ENCODE assay signal across 8 cellular contexts in the genomic region with DNA sequence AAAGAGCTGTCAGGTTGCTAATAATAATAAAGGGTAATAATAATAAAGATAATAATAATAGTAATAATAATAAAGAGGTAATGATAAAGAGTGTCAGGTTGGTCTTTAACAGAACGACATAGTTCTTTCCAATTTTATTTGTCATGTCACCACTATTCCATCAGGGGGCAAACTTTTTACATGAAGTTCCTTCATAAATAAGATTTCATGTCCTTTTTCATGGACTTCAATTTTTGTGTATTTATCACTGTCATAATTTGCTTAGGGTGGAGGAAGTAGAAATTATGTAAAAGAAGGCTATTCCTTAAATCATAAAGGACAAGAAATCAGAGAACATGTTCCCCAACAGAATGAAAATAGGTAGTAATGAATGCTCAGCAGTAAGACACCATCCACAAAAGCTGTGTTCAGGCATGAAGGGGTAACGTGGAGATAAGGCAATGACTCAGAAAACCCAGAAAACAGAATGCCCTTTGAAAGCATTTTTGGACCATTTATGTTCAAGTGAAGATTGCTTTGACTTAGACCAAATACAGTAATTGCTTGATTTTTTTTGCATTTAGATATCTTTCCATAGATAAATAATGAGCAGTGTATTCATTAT.
DNase-seq lines count a peak whose midpoint lies in the region; ATAC-seq and TF ChIP-seq lines count a peak whose summit lies in the region.

No MANE protein-coding gene starts in this region.

- DNase-seq in CD1c-positive myeloid dendritic cell (ENCODE audit: extremely low spot score) (peak; percentile 71), GM23248 (peak; percentile 69), PC-3 (peak; percentile 59), esophagus squamous epithelium (lab: John Stamatoyannopoulos, UW) (no peak), osteocyte (ENCODE audit: extremely low spot score, unreplicated experiment) (no peak), UCSD-AML1 (lab: John Stamatoyannopoulos, UW; ENCODE audit: unreplicated experiment) (no peak)
- DNase-seq in activated T-cell treated with anti-CD3 and anti-CD28 coated beads, Interleukin-2, amount 50 U/mL, for 4 hours: no peak
- no peak for DNase-seq in activated T-cell treated with anti-CD3 and anti-CD28 coated beads, Interleukin-2, amount 50 U/mL, for 48 hours

- H3F3A ChIP-seq in GM23248 (ENCODE audit: insufficient read depth) (peaks cover 10% of the 10 kb centered on the region; the same call in 1 of the 2 replicates), PC-3 (ENCODE audit: low read length, unreplicated experiment) (no peaks in the 10 kb centered on the region)

- H3K79me2 ChIP-seq in GM23248 (ENCODE audit: insufficient read depth) (no peaks in the 10 kb centered on the region), PC-3 (ENCODE audit: low read length) (no peaks in the 10 kb centered on the region)

- H3K27ac ChIP-seq in GM23248 (no peak overlapping the region), PC-3 (ENCODE audit: low read length) (no peak overlapping the region), esophagus squamous epithelium (peak overlapping the region in 2 of 4 donors; percentile 11 to 12)

- H3K4me1 Mint-ChIP-seq in osteocyte (ENCODE audit: unreplicated experiment): peaks cover 10% of the 10 kb centered on the region
- peaks cover 5% of the 10 kb centered on the region for H3K4me1 Mint-ChIP-seq in activated T-cell treated with anti-CD3 and anti-CD28 coated beads, Interleukin-2, amount 50 U/mL, for 4 hours (ENCODE audit: low read depth)

- H3K9me3 ChIP-seq in GM23248 (ENCODE audit: low read depth) (no peaks in the 10 kb centered on the region), PC-3 (ENCODE audit: low read length) (no peaks in the 10 kb centered on the region), esophagus squamous epithelium (no peaks in the 10 kb centered on the region)

- no peaks in the 10 kb centered on the region for H3K36me3 Mint-ChIP-seq in osteocyte (ENCODE audit: unreplicated experiment)
- no peaks in the 10 kb centered on the region for H3K36me3 Mint-ChIP-seq in activated T-cell treated with anti-CD3 and anti-CD28 coated beads, Interleukin-2, amount 50 U/mL, for 4 hours (ENCODE audit: insufficient read depth)

- intact Hi-C loops in PC-3 (cut with micrococcal nuclease) (loop anchor here (1.0 to 5.0 kb wide), 5 partner anchors 59 to 300 kb away; no protein-coding TSS in a partner anchor), esophagus squamous epithelium (cut with DNase I) (loop anchor here (5.0 kb wide), 2 partner anchors 300 to 530 kb away; no protein-coding TSS in a partner anchor)

- no peaks in the 10 kb centered on the region for H3K9me3 Mint-ChIP-seq in osteocyte (ENCODE audit: unreplicated experiment)
- no peaks in the 10 kb centered on the region for H3K9me3 Mint-ChIP-seq in activated T-cell treated with anti-CD3 and anti-CD28 coated beads, Interleukin-2, amount 50 U/mL, for 4 hours

- in situ Hi-C loops in GM23248 (cut with MboI): loop anchor here (25.0 kb wide), 1 partner anchor 745 kb away; no protein-coding TSS in a partner anchor

- CTCF ChIA-PET in PC-3 (lab: Charles Lee): interaction anchor here (1.0 kb wide), 1 partner anchor 59 kb away, joined by 10 read pairs; no protein-coding TSS in a partner anchor

- ATAC-seq in PC-3: peak; percentile 37
- no peak for ATAC-seq in activated T-cell treated with anti-CD3 and anti-CD28 coated beads, Interleukin-2, amount 50 U/mL, for 4 hours

- whole genome bisulfite sequencing in GM23248 (ENCODE audit: low coverage in 1 of 2, low lambda C conversion rate in 2 of 2, missing lambda C conversion rate in 2 of 2), 2 experiments: 17 to 30% methylated on average over 2 of the region's 2 CpGs
- 3 to 9% methylated on average over 2 of the region's 2 CpGs for WGBS in esophagus squamous epithelium, 2 donors

- TF ChIP-seq CTCF in PC-3 (conservative IDR thresholded peaks at IDR 0.05; ENCODE audit: low read depth, low read length): peak; percentile 58
- TF ChIP-seq CTCF in esophagus squamous epithelium (IDR thresholded peaks at IDR 0.05): peak in 5 of 6 experiments; percentile 36 to 69 (median 62)
- TF ChIP-seq CTCF in osteocyte (IDR thresholded peaks at IDR 0.05): peak; percentile 70

- H3K4me3 ChIP-seq in GM23248 (peak overlapping the region; percentile 21; the same call in 1 of the 2 replicates), PC-3 (ENCODE audit: low read length) (no peak overlapping the region), esophagus squamous epithelium (no peak overlapping the region)

- no peaks in the 10 kb centered on the region for H4K20me1 ChIP-seq in GM23248 (ENCODE audit: insufficient read depth)
- no peaks in the 10 kb centered on the region for H4K20me1 ChIP-seq in PC-3 (ENCODE audit: low read length)

- BruUV-seq in PC-3 (replicated peaks; lab: Mats Ljungman, UMichigan): no TSS peak

- H3K27ac Mint-ChIP-seq in osteocyte (ENCODE audit: unreplicated experiment): no peak overlapping the region

- no peak for TF ChIP-seq POLR2A in esophagus squamous epithelium (IDR thresholded peaks at IDR 0.05)

- H3K4me2 ChIP-seq in GM23248 (ENCODE audit: unreplicated experiment): peak overlapping the region; percentile 79
- H3K4me2 ChIP-seq in PC-3 (ENCODE audit: low read length): peak overlapping the region; percentile 13; the same call in 1 of the 2 replicates

- H3K27me3 ChIP-seq in GM23248 (replicated peaks; ENCODE audit: insufficient read depth) (no peaks in the 10 kb centered on the region), PC-3 (ENCODE audit: low read length) (no peaks in the 10 kb centered on the region), esophagus squamous epithelium (no peaks in the 10 kb centered on the region)

- H3K9me2 ChIP-seq in GM23248 (ENCODE audit: insufficient read depth) (no peaks in the 10 kb centered on the region), PC-3 (replicated peaks; ENCODE audit: low read length) (no peaks in the 10 kb centered on the region)

- H3K36me3 ChIP-seq in GM23248 (ENCODE audit: low read depth) (no peaks in the 10 kb centered on the region), PC-3 (ENCODE audit: low read depth, low read length) (no peaks in the 10 kb centered on the region), esophagus squamous epithelium (no peaks in the 10 kb centered on the region)

- peaks cover 13% of the 10 kb centered on the region for H3K27me3 Mint-ChIP-seq in osteocyte (ENCODE audit: unreplicated experiment)
- H3K27me3 Mint-ChIP-seq in activated T-cell treated with anti-CD3 and anti-CD28 coated beads, Interleukin-2, amount 50 U/mL, for 4 hours (ENCODE audit: low read depth): no peaks in the 10 kb centered on the region

- POLR2A ChIA-PET in PC-3 (lab: Charles Lee; ENCODE audit: unreplicated experiment): no interaction called here

- H3K9ac ChIP-seq in GM23248 (0 out of 2 replicates have a peak overlapping the region, but pooled peaks have one; percentile 4), PC-3 (ENCODE audit: low read length) (no peak overlapping the region)

- H2AFZ ChIP-seq in GM23248 (peak overlapping the region; percentile 50), PC-3 (ENCODE audit: low read length) (no peak overlapping the region)

- H3K4me1 ChIP-seq in GM23248 (ENCODE audit: insufficient read depth): peaks cover 11% of the 10 kb centered on the region; the same call in 1 of the 2 replicates
- H3K4me1 ChIP-seq in PC-3 (ENCODE audit: insufficient read depth, low read length): peaks cover 10% of the 10 kb centered on the region
- peaks cover 0 to 10% (median 7%) of the 10 kb centered on the region in 3 donors for H3K4me1 ChIP-seq in esophagus squamous epithelium

- no peak overlapping the region for H3K4me3 Mint-ChIP-seq in osteocyte (ENCODE audit: unreplicated experiment)
- no peak overlapping the region for H3K4me3 Mint-ChIP-seq in activated T-cell treated with anti-CD3 and anti-CD28 coated beads, Interleukin-2, amount 50 U/mL, for 4 hours

Comparison
In these comparisons a context has a peak if more than half of its experiments do, and no peak if none do; other contexts are left out.
1. DNase-seq: peak in CD1c-positive myeloid dendritic cell (single experiment), GM23248 (single experiment) and PC-3 (single experiment); none in esophagus squamous epithelium (single experiment), osteocyte (single experiment), activated T-cell treated with anti-CD3 and anti-CD28 coated beads, Interleukin-2, amount 50 U/mL, for 4 hours (single experiment), activated T-cell treated with anti-CD3 and anti-CD28 coated beads, Interleukin-2, amount 50 U/mL, for 48 hours (0 of 2) and UCSD-AML1 (single experiment).
2. Peak in every context shown above with its lines, with median percentiles within 50 percentile points of each other: CTCF ChIP-seq.